ENCODE assay signal across 8 cellular contexts in genomic region chr9:76571288-76572204, GRCh38.
A peak's percentile ranks its signal among the peaks of the same experiment; 100 is the strongest.
DNase-seq lines count a peak whose midpoint lies in the region; ATAC-seq, FAIRE-seq and TF ChIP-seq lines count a peak whose summit lies in the region.

No MANE protein-coding gene starts in this region.

- BruUV-seq in GM12878 (replicated peaks; lab: Mats Ljungman, UMichigan), result no TSS peak

- peaks cover 19% of the 10 kb centered on the region for H3K4me1 Mint-ChIP-seq in CD4-positive, alpha-beta T cell (ENCODE audit: low read depth)

- H3K79me2 ChIP-seq in GM12878 (ENCODE audit: control insufficient read depth, insufficient read depth, low read length), result no peaks in the 10 kb centered on the region

- H3K4me3 ChIP-seq in GM12878, result peak overlapping the region; percentile 32; the same call in 1 of the 2 replicates

- peak overlapping the region; percentile 50 for H3K4me3 Mint-ChIP-seq in CD4-positive, alpha-beta T cell

- H3K4me2 ChIP-seq in GM12878 (ENCODE audit: control insufficient read depth, insufficient read depth), result peak overlapping the region; percentile 76

- H3K4me1 ChIP-seq in GM12878 (ENCODE audit: control insufficient read depth, insufficient read depth, low read length), result 0 out of 2 replicates have a peak, but pooled peaks cover 2% of the 10 kb centered on the region

- POLR2A ChIA-PET in CD4-positive, alpha-beta T cell (lab: Charles Lee), result no interaction called here
- POLR2A ChIA-PET in GM12878 (lab: Charles Lee) (no interaction called here), HEK293T (lab: Yijun Ruan, JAX) (no interaction called here)

- RAD21 ChIA-PET in GM12878 (lab: Charles Lee; ENCODE audit: unreplicated experiment), result no interaction called here

- 2% methylated on average over 38 of the region's 40 CpGs for WGBS in GM12878 (ENCODE audit: insufficient coverage, insufficient replicate concordance, low lambda C conversion rate, missing lambda C conversion rate)

- no peak overlapping the region for H3K27ac ChIP-seq in CD4-positive, alpha-beta T cell (ENCODE audit: low read depth, low read length)
- no peak overlapping the region for H3K27ac ChIP-seq in GM12878 (ENCODE audit: control insufficient read depth, insufficient read depth)

- no peak overlapping the region for H2AFZ ChIP-seq in GM12878 (ENCODE audit: control insufficient read depth, low read depth, low read length)

- intact Hi-C loops in CD4-positive, alpha-beta T cell (cut with DNase I, micrococcal nuclease), result no loop called here
- intact Hi-C loops in GM12878 (cut with micrococcal nuclease; ENCODE audit: unreplicated experiment), result no loop called here

- H4K20me1 ChIP-seq in GM12878 (ENCODE audit: control insufficient read depth, insufficient read depth), result no peaks in the 10 kb centered on the region

- TF ChIP-seq RAD21 in GM12878 (IDR thresholded peaks at IDR 0.05; ENCODE audit: insufficient read depth, low read depth, low read length), result no peak

- H3K27me3 Mint-ChIP-seq in CD4-positive, alpha-beta T cell, result peaks cover 67% of the 10 kb centered on the region

- peak; percentile 84 for FAIRE-seq in GM12878 (lab: Jason Lieb, UNC)

- DNase-seq in CD4-positive, alpha-beta T cell, result no peak
- DNase-seq in GM12878 (ENCODE audit: low read depth, low spot score) (peak; percentile 53), medulla oblongata (ENCODE audit: extremely low spot score) (peak; percentile 31), H4 (ENCODE audit: low spot score) (no peak), HEK293T (ENCODE audit: extremely low spot score) (no peak), hippocampal formation (lab: John Stamatoyannopoulos, UW) (no peak)

- no peaks in the 10 kb centered on the region for H3K36me3 ChIP-seq in GM12878 (ENCODE audit: control insufficient read depth in 2 of 2, insufficient read depth in 2 of 2, low read length in 1 of 2)

- peaks cover 5% of the 10 kb centered on the region for H3K9me3 Mint-ChIP-seq in CD4-positive, alpha-beta T cell

- peaks cover 11% of the 10 kb centered on the region for H3K9me3 ChIP-seq in CD4-positive, alpha-beta T cell (ENCODE audit: control insufficient read depth, low read length)
- peaks cover 7% of the 10 kb centered on the region for H3K9me3 ChIP-seq in GM12878 (replicated peaks; ENCODE audit: control insufficient read depth, insufficient read depth, low read length)

- no peak overlapping the region for H3K27ac Mint-ChIP-seq in CD4-positive, alpha-beta T cell

- no peak for ATAC-seq in CD4-positive, alpha-beta T cell (ENCODE audit: poor library complexity)
- ATAC-seq in GM19468 (IDR thresholded peaks at IDR 0.05; ENCODE audit: extremely low read depth, unreplicated experiment) (peak; percentile 72), HG03565 (IDR thresholded peaks at IDR 0.05; ENCODE audit: unreplicated experiment) (peak; percentile 94), GM12878 (peak; percentile 88)

- peak overlapping the region; percentile 44; the same call in 1 of the 2 replicates for H3K9ac ChIP-seq in GM12878 (ENCODE audit: control insufficient read depth, insufficient read depth, low read length)

- CTCF ChIA-PET in CD4-positive, alpha-beta T cell (lab: Charles Lee), result no interaction called here
- CTCF ChIA-PET in GM12878 (lab: Yijun Ruan, JAX) (no interaction called here), HEK293T (lab: Yijun Ruan, JAX) (no interaction called here)

- H3K27me3 ChIP-seq in CD4-positive, alpha-beta T cell (ENCODE audit: control insufficient read depth, insufficient read depth, low read length), result peaks cover 19% of the 10 kb centered on the region
- no peaks in the 10 kb centered on the region; a peak in 1 of 4 replicates for H3K27me3 ChIP-seq in GM12878 (replicated peaks in 1 of 2; ENCODE audit: control insufficient read depth in 2 of 2, insufficient read depth in 2 of 2, low read length in 1 of 2)

- in situ Hi-C loops in GM12878 (cut with MboI), result no loop called here

- no peak for TF ChIP-seq CTCF in CD4-positive, alpha-beta T cell (IDR thresholded peaks at IDR 0.05)
- TF ChIP-seq CTCF in GM12878 (IDR thresholded peaks at IDR 0.05 in 2 of 3, conservative IDR thresholded peaks at IDR 0.05 in 1 of 3; ENCODE audit: control insufficient read depth in 2 of 3, extremely low read depth in 1 of 3, insufficient read depth in 1 of 3, low read depth in 3 of 3, low read length in 3 of 3), result no peak

- SMC1A ChIA-PET in GM12878 (lab: Charles Lee; ENCODE audit: uncharacterized antibody, unreplicated experiment), result interaction anchor here (0.6 kb wide), 1 partner anchor 23 kb away, joined by 3 read pairs; no protein-coding TSS in a partner anchor

- no peak for TF ChIP-seq EP300 in GM12878 (IDR thresholded peaks at IDR 0.05; ENCODE audit: borderline replicate concordance in 1 of 2, control insufficient read depth in 1 of 2, low read depth in 2 of 2, low read length in 2 of 2)

- TF ChIP-seq POLR2A in GM12878 (IDR thresholded peaks at IDR 0.05; ENCODE audit: low read depth, low read length), result no peak

- no peaks in the 10 kb centered on the region for H3K36me3 Mint-ChIP-seq in CD4-positive, alpha-beta T cell (ENCODE audit: low read depth)

TF ChIP-seq in GM12878, 131 proteins besides CTCF, POLR2A, EP300 and RAD21 (continues in another document):
- TF ChIP-seq CREB1 (IDR thresholded peaks at IDR 0.05; ENCODE audit: low read depth) (no peak), TCF3 (IDR thresholded peaks at IDR 0.05; ENCODE audit: borderline replicate concordance, insufficient read depth, low read depth, low read length) (peak; percentile 39; the same call in 1 of the 2 replicates), E4F1 (IDR thresholded peaks at IDR 0.05; ENCODE audit: borderline replicate concordance, partially characterized antibody) (no peak), SUPT20H (IDR thresholded peaks at IDR 0.05; ENCODE audit: borderline replicate concordance, control insufficient read depth, low read depth, low read length) (no peak), RUNX3 (IDR thresholded peaks at IDR 0.05; ENCODE audit: low read length) (peak; percentile 69)
- TF ChIP-seq, protein P1, sequence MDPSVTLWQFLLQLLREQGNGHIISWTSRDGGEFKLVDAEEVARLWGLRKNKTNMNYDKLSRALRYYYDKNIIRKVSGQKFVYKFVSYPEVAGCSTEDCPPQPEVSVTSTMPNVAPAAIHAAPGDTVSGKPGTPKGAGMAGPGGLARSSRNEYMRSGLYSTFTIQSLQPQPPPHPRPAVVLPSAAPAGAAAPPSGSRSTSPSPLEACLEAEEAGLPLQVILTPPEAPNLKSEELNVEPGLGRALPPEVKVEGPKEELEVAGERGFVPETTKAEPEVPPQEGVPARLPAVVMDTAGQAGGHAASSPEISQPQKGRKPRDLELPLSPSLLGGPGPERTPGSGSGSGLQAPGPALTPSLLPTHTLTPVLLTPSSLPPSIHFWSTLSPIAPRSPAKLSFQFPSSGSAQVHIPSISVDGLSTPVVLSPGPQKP (IDR thresholded peaks at IDR 0.05; ENCODE audit: low read depth, low read length), result no peak

TF ChIP-seq in HEK293T, 16 proteins besides CTCF, POLR2A, EP300 and RAD21:
- TF ChIP-seq FOXA1 (IDR thresholded peaks at IDR 0.05) (no peak), ELF4 (IDR thresholded peaks at IDR 0.05) (no peak), BHLHE40 (IDR thresholded peaks at IDR 0.05; ENCODE audit: borderline replicate concordance) (no peak), FOXK2 (IDR thresholded peaks at IDR 0.05) (no peak)
TF ChIP-seq in HEK293T: peak in this region for 0.

Comparison
In these comparisons a context has a peak if more than half of its experiments do, and no peak if none do; other contexts are left out.
1. DNase-seq: peak in GM12878 (single experiment) and medulla oblongata (single experiment); none in CD4-positive, alpha-beta T cell (0 of 10), H4 (single experiment), HEK293T (single experiment) and hippocampal formation (0 of 2).